1 cellular context compared by ENCODE assay signal in genomic region chr3:138197058-138197457, GRCh38.
TF ChIP-seq lines count a peak whose summit lies in the region.

No MANE protein-coding gene starts in this region.

TF ChIP-seq in IMR-90, 13 proteins besides CTCF, POLR2A, EP300 and RAD21 (continued from another document):
- TF ChIP-seq USF2 (IDR thresholded peaks at IDR 0.05; ENCODE audit: low read depth, low read length) (no peak), BHLHE40 (IDR thresholded peaks at IDR 0.05; ENCODE audit: low read depth, low read length) (no peak), MAFK (IDR thresholded peaks at IDR 0.05; ENCODE audit: low read depth, low read length) (no peak)
